Comparison of ENCODE assay signal across 10 cellular contexts in genomic region chr4:173448919-173449641, GRCh38. TPM values are rescaled to one million over a fixed set of nuclear protein-coding genes. Genes with fewer than 3 reads are reported as not detected.
DNase-seq lines count a peak whose midpoint lies in the region; ATAC-seq and TF ChIP-seq lines count a peak whose summit lies in the region.
"Had no signal": no experiment of that assay in that cellular context is flagged by ENCODE, and none has a peak within 500 bp of the region (broad histone marks: within the 10 kb centered on the region; RNA-seq: fewer than 3 reads in every experiment).

No MANE protein-coding gene starts in this region.

- no peaks in the 10 kb centered on the region for H3K4me1 ChIP-seq in CD8-positive, alpha-beta T cell (ENCODE audit: insufficient read depth, low read length)
- H3K4me1 ChIP-seq: SJSA1 had no signal

- H3K27me3 ChIP-seq in CD4-positive, alpha-beta T cell (ENCODE audit: control insufficient read depth, insufficient read depth, low read length) = no peaks in the 10 kb centered on the region
- no peaks in the 10 kb centered on the region for H3K27me3 ChIP-seq in CD8-positive, alpha-beta T cell (ENCODE audit: insufficient read depth, low read length)
- H3K27me3 ChIP-seq: SJSA1 had no signal

- H3K27ac ChIP-seq in CD4-positive, alpha-beta T cell (ENCODE audit: low read depth, low read length) = no peak overlapping the region
- H3K27ac ChIP-seq in CD8-positive, alpha-beta T cell (ENCODE audit: low read depth, low read length) = no peak overlapping the region
- H3K27ac ChIP-seq: SJSA1 had no signal

- H3K36me3 Mint-ChIP-seq in endothelial cell (ENCODE audit: low read depth, unreplicated experiment) = peaks cover 5% of the 10 kb centered on the region
- no peaks in the 10 kb centered on the region for H3K36me3 Mint-ChIP-seq in CD4-positive, alpha-beta T cell (ENCODE audit: low read depth)
- H3K36me3 Mint-ChIP-seq in CD8-positive, alpha-beta T cell = no peaks in the 10 kb centered on the region
- H3K36me3 Mint-ChIP-seq: CD4-positive, CD25-positive, alpha-beta regulatory T cell had no signal

- no peaks in the 10 kb centered on the region for H3K27me3 Mint-ChIP-seq in endothelial cell (ENCODE audit: unreplicated experiment)
- no peaks in the 10 kb centered on the region for H3K27me3 Mint-ChIP-seq in CD4-positive, alpha-beta T cell
- no peaks in the 10 kb centered on the region for H3K27me3 Mint-ChIP-seq in CD8-positive, alpha-beta T cell (ENCODE audit: low read depth)
- H3K27me3 Mint-ChIP-seq: CD4-positive, CD25-positive, alpha-beta regulatory T cell had no signal

- no peak overlapping the region for H3K4me3 ChIP-seq in CD8-positive, alpha-beta T cell (ENCODE audit: low read depth, low read length)
- H3K4me3 ChIP-seq: SJSA1 had no signal

- H3K36me3 ChIP-seq in CD8-positive, alpha-beta T cell (ENCODE audit: insufficient read depth, low read length) = no peaks in the 10 kb centered on the region
- H3K36me3 ChIP-seq: SJSA1 had no signal

- no peaks in the 10 kb centered on the region for H3K9me3 Mint-ChIP-seq in endothelial cell (ENCODE audit: unreplicated experiment)
- no peaks in the 10 kb centered on the region for H3K9me3 Mint-ChIP-seq in CD4-positive, alpha-beta T cell
- no peaks in the 10 kb centered on the region for H3K9me3 Mint-ChIP-seq in CD8-positive, alpha-beta T cell
- H3K9me3 Mint-ChIP-seq: CD4-positive, CD25-positive, alpha-beta regulatory T cell had no signal

- CTCF ChIA-PET in GM10248 (lab: Yijun Ruan, JAX) = interaction anchor here (1.0 to 3.1 kb wide), 9 partner anchors 8 to 147 kb away, joined by 3 to 18 read pairs (median 5); no protein-coding TSS in a partner anchor
- CTCF ChIA-PET in CD4-positive, alpha-beta T cell (lab: Charles Lee) = no interaction called here
- CTCF ChIA-PET in CD8-positive, alpha-beta T cell (lab: Charles Lee) = no interaction called here

- intact Hi-C loops in Right ventricle myocardium superior (cut with DNase I) = loop anchor here (5.0 kb wide), 1 partner anchor 38 kb away; no protein-coding TSS in a partner anchor
- intact Hi-C loops in CD4-positive, alpha-beta T cell (cut with DNase I, micrococcal nuclease) = no loop called here
- intact Hi-C loops in CD8-positive, alpha-beta T cell (cut with DNase I, micrococcal nuclease) = no loop called here

- TF ChIP-seq CTCF in GM10248 (IDR thresholded peaks at IDR 0.05; ENCODE audit: control extremely low read depth, extremely low read depth, low read depth, missing control alignments) (no peak), endothelial cell (IDR thresholded peaks at IDR 0.05; ENCODE audit: unreplicated experiment) (no peak)
- TF ChIP-seq CTCF in CD4-positive, alpha-beta T cell (IDR thresholded peaks at IDR 0.05) = no peak
- TF ChIP-seq CTCF in CD8-positive, alpha-beta T cell (IDR thresholded peaks at IDR 0.05) = no peak

- ATAC-seq in GM21723 (IDR thresholded peaks at IDR 0.05; ENCODE audit: unreplicated experiment) (peak; percentile 66), Right ventricle myocardium superior (ENCODE audit: poor library complexity) (peak; percentile 88), HG03025 (IDR thresholded peaks at IDR 0.05; ENCODE audit: low FRiP score, unreplicated experiment) (no peak)
- no peak for ATAC-seq in CD4-positive, alpha-beta T cell (ENCODE audit: poor library complexity)
- no peak for ATAC-seq in CD8-positive, alpha-beta T cell

- no peaks in the 10 kb centered on the region for H3K4me1 Mint-ChIP-seq in endothelial cell (ENCODE audit: unreplicated experiment)
- no peaks in the 10 kb centered on the region for H3K4me1 Mint-ChIP-seq in CD4-positive, alpha-beta T cell (ENCODE audit: low read depth)
- no peaks in the 10 kb centered on the region for H3K4me1 Mint-ChIP-seq in CD8-positive, alpha-beta T cell (ENCODE audit: low read depth)
- H3K4me1 Mint-ChIP-seq: CD4-positive, CD25-positive, alpha-beta regulatory T cell had no signal

- POLR2A ChIA-PET in GM10248 (lab: Yijun Ruan, JAX) = no interaction called here
- POLR2A ChIA-PET in CD4-positive, alpha-beta T cell (lab: Charles Lee) = no interaction called here
- POLR2A ChIA-PET in CD8-positive, alpha-beta T cell (lab: Charles Lee) = interaction anchor here (0.7 kb wide), 1 partner anchor 125 kb away, joined by 3 read pairs; no protein-coding TSS in a partner anchor

- no peak overlapping the region for H3K4me3 Mint-ChIP-seq in endothelial cell (ENCODE audit: unreplicated experiment)
- H3K4me3 Mint-ChIP-seq in CD4-positive, alpha-beta T cell = no peak overlapping the region
- no peak overlapping the region for H3K4me3 Mint-ChIP-seq in CD8-positive, alpha-beta T cell
- H3K4me3 Mint-ChIP-seq: CD4-positive, CD25-positive, alpha-beta regulatory T cell had no signal

- peak; percentile 24 for DNase-seq in GM10248 (ENCODE audit: extremely low spot score)
- peak; percentile 65 for DNase-seq in NCI-H2029 treated with DMSO at 0.1 percent for 48 hours (lab: John Stamatoyannopoulos, UW)
- peak; percentile 53 for DNase-seq in Right ventricle myocardium superior
- DNase-seq in endothelial cell (ENCODE audit: low spot score) = no peak
- DNase-seq in CD4-positive, alpha-beta T cell = no peak
- no peak for DNase-seq in CD8-positive, alpha-beta T cell
- DNase-seq: CD4-positive, CD25-positive, alpha-beta regulatory T cell had no signal

- H3K27ac Mint-ChIP-seq in endothelial cell (ENCODE audit: unreplicated experiment) = no peak overlapping the region
- no peak overlapping the region for H3K27ac Mint-ChIP-seq in CD4-positive, alpha-beta T cell
- H3K27ac Mint-ChIP-seq in CD8-positive, alpha-beta T cell = no peak overlapping the region
- H3K27ac Mint-ChIP-seq: CD4-positive, CD25-positive, alpha-beta regulatory T cell had no signal

- no peaks in the 10 kb centered on the region for H3K9me3 ChIP-seq in CD4-positive, alpha-beta T cell (ENCODE audit: control insufficient read depth, low read length)
- H3K9me3 ChIP-seq in CD8-positive, alpha-beta T cell (ENCODE audit: low read length) = no peaks in the 10 kb centered on the region

RNA-seq across cellular contexts. Expression of gene SCRG1, which starts 50.2 kb away (rescaled TPM):
- total RNA-seq in Right ventricle myocardium superior (0.08 TPM), endothelial cell (ENCODE audit: unreplicated experiment) (not detected)
- not detected for total RNA-seq in CD4-positive, alpha-beta T cell
- total RNA-seq in CD8-positive, alpha-beta T cell = not detected
- total RNA-seq: CD4-positive, CD25-positive, alpha-beta regulatory T cell; SJSA1 had no signal

Comparison
In these comparisons a context has a peak if more than half of its experiments do, and no peak if none do; other contexts are left out.
1. DNase-seq: peak in GM10248 (single experiment), NCI-H2029 treated with DMSO at 0.1 percent for 48 hours (single experiment) and Right ventricle myocardium superior (single experiment); none in endothelial cell (single experiment), CD4-positive, alpha-beta T cell (0 of 10) and CD8-positive, alpha-beta T cell (0 of 7).
2. ATAC-seq: peak in GM21723 (single experiment) and Right ventricle myocardium superior (single experiment); none in HG03025 (single experiment), CD4-positive, alpha-beta T cell (single experiment) and CD8-positive, alpha-beta T cell (single experiment).